ENCODE assay signal across 1 cellular context in the genomic region with DNA sequence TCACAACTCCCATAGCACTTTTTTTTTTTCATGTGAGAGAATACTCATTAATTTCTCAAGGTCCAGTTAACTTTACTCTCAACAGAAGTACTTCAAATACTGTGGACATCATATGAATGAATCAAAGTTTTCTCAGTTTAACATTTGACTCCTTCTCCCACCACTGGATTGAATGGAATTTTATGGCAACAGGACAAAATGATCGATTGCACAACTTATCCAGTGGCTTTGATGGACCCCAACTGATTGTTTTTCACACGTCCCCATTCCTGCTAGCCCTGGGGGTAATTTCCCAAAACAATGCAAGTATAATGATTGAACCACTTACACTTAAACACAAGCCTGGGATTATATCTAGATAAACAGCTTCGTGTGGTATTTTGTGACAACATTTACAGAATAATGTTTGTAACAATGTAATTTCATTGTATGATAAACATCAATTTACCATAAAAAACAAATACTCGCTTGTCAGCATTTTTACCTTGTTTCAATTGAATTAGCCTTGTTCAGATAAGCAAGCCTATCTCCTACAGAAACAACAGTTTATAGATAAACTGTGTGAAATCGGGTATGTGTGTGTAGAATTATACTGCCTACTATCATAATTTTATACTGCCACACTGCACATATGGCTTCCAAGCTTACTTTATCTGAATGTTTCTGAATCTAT.
TF ChIP-seq lines count a peak whose summit lies in the region.

No MANE protein-coding gene starts in this region.

TF ChIP-seq in SK-N-SH, 30 proteins besides CTCF, POLR2A, EP300 and RAD21:
- no peak for TF ChIP-seq MAX (IDR thresholded peaks at IDR 0.05; ENCODE audit: low read depth)
- TF ChIP-seq GATA2 (CRISPR knock-in tag; IDR thresholded peaks at IDR 0.05): peak; percentile 77; the same call in 1 of the 2 replicates
